In the genomic region with DNA sequence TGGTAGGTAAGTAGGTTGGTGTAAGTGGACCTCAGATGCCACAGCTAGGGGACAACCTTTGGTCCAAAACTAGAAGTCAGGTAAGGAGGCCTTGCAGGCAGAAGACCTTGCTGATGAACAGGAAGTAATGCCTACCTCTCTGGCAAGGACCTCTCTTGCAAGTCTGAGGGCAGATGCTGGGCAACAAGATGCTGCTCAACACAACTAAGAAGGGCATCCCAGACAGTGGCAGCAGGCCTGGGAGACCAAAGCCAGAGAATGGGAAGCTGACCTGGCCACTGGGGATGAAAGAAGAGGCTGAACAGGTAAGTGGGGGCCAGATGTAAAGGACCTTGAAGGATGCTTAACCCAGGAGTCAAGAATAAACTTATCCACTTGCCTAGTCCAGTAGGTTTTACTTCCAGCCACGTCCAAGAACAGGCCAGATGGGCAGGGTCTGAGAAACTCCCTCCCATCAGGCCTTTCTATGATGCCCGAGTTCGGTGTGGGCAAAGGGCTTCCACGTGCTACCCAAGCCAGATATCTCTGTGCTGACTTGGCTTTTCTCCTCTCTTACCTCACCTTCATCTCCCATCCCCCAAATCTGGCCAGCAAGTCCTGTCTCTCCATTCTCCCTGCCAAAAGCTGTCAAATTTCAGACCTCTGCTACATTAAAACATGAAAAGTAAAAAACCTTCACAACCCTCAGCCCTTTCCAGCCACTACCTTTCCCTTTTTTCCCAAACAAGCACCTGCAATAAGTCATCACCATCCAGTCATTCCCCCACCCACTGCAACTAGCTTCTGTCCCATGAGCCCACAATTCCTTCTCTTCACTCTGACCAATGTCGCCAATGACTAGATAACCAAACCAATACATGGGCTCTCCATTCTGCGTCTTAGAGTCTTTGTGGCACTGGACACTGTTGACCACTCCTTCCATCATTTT, we compare ENCODE assay signal across 1 cellular context.
TF ChIP-seq lines count a peak whose summit lies in the region.

No MANE protein-coding gene starts in this region.

TF ChIP-seq in K562, 482 proteins besides CTCF, POLR2A, EP300 and RAD21:
- peak; percentile 39; the same call in 1 of the 2 replicates for TF ChIP-seq C11orf30 (IDR thresholded peaks at IDR 0.05; ENCODE audit: low read depth)
- TF ChIP-seq, protein P1, sequence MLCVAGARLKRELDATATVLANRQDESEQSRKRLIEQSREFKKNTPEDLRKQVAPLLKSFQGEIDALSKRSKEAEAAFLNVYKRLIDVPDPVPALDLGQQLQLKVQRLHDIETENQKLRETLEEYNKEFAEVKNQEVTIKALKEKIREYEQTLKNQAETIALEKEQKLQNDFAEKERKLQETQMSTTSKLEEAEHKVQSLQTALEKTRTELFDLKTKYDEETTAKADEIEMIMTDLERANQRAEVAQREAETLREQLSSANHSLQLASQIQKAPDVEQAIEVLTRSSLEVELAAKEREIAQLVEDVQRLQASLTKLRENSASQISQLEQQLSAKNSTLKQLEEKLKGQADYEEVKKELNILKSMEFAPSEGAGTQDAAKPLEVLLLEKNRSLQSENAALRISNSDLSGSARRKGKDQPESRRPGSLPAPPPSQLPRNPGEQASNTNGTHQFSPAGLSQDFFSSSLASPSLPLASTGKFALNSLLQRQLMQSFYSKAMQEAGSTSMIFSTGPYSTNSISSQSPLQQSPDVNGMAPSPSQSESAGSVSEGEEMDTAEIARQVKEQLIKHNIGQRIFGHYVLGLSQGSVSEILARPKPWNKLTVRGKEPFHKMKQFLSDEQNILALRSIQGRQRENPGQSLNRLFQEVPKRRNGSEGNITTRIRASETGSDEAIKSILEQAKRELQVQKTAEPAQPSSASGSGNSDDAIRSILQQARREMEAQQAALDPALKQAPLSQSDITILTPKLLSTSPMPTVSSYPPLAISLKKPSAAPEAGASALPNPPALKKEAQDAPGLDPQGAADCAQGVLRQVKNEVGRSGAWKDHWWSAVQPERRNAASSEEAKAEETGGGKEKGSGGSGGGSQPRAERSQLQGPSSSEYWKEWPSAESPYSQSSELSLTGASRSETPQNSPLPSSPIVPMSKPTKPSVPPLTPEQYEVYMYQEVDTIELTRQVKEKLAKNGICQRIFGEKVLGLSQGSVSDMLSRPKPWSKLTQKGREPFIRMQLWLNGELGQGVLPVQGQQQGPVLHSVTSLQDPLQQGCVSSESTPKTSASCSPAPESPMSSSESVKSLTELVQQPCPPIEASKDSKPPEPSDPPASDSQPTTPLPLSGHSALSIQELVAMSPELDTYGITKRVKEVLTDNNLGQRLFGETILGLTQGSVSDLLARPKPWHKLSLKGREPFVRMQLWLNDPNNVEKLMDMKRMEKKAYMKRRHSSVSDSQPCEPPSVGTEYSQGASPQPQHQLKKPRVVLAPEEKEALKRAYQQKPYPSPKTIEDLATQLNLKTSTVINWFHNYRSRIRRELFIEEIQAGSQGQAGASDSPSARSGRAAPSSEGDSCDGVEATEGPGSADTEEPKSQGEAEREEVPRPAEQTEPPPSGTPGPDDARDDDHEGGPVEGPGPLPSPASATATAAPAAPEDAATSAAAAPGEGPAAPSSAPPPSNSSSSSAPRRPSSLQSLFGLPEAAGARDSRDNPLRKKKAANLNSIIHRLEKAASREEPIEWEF (CRISPR knock-in tag; IDR thresholded peaks at IDR 0.05): no peak
- TF ChIP-seq SUPT5H (IDR thresholded peaks at IDR 0.05): peak; percentile 54
- TF ChIP-seq ZNF316 (IDR thresholded peaks at IDR 0.05): peak; percentile 56
- peak; percentile 29 for TF ChIP-seq POLR2B (IDR thresholded peaks at IDR 0.05; ENCODE audit: low read depth, partially characterized antibody)
- TF ChIP-seq, protein P2, sequence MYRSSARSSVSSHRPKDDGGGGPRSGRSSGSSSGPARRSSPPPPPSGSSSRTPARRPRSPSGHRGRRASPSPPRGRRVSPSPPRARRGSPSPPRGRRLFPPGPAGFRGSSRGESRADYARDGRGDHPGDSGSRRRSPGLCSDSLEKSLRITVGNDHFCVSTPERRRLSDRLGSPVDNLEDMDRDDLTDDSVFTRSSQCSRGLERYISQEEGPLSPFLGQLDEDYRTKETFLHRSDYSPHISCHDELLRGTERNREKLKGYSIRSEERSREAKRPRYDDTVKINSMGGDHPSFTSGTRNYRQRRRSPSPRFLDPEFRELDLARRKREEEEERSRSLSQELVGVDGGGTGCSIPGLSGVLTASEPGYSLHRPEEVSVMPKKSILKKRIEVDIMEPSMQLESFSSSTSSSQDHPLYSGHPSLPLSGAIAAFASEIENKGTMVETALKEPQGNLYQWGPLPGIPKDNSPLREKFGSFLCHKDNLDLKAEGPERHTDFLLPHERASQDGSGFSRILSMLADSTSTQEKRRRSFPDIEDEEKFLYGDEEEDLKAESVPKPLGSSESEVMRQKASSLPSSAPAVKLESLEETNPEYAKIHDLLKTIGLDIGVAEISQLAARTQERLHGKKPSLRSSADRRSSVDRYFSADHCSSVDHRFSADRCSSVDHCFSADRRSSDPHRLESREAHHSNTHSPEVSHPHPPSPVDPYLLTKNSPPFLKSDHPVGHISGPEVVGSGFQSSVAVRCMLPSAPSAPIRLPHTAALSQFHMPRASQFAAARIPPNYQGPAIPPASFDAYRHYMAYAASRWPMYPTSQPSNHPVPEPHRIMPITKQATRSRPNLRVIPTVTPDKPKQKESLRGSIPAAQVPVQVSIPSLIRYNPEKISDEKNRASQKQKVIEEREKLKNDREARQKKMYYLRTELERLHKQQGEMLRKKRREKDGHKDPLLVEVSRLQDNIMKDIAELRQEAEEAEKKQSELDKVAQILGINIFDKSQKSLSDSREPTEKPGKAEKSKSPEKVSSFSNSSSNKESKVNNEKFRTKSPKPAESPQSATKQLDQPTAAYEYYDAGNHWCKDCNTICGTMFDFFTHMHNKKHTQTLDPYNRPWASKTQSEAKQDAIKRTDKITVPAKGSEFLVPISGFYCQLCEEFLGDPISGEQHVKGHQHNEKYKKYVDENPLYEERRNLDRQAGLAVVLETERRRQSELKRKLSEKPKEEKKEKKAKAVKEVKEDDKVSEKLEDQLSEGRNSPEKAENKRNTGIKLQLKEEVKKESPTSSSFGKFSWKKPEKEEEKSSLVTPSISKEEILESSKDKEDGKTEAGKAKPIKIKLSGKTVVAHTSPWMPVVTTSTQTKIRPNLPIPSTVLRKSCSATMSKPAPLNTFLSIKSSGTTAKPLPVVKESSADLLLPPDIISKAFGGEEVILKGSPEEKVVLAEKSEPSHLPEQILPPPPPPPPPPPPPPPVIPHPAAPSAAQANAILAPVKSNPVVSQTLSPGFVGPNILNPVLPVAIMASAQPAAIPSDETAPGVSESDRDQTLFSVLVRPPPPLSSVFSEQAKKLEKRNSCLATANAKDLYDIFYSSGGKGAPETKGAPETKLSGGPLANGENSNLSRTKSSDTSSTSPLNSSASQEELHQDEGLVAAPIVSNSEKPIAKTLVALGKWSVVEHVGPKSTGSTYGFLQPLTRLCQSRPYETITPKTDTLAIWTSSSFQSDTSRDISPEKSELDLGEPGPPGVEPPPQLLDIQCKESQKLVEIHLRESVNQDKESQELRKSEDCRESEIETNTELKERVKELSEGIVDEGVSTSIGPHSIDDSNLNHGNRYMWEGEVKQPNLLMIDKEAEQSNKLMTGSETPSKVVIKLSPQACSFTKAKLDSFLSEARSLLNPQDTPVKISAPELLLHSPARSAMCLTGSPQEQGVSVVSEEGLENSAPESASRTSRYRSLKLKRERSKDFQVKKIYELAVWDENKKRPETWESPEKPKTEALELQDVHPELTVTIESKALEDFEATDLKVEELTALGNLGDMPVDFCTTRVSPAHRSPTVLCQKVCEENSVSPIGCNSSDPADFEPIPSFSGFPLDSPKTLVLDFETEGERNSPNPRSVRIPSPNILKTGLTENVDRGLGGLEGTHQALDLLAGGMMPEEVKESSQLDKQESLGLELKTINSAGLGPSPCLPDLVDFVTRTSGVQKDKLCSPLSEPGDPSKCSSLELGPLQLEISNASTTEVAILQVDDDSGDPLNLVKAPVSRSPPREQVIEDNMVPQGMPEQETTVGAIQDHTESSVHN (IDR thresholded peaks at IDR 0.05; ENCODE audit: borderline replicate concordance in 1 of 2, low read depth in 1 of 2): no peak
